Comparison of ENCODE assay signal across 13 cellular contexts in the genomic region with DNA sequence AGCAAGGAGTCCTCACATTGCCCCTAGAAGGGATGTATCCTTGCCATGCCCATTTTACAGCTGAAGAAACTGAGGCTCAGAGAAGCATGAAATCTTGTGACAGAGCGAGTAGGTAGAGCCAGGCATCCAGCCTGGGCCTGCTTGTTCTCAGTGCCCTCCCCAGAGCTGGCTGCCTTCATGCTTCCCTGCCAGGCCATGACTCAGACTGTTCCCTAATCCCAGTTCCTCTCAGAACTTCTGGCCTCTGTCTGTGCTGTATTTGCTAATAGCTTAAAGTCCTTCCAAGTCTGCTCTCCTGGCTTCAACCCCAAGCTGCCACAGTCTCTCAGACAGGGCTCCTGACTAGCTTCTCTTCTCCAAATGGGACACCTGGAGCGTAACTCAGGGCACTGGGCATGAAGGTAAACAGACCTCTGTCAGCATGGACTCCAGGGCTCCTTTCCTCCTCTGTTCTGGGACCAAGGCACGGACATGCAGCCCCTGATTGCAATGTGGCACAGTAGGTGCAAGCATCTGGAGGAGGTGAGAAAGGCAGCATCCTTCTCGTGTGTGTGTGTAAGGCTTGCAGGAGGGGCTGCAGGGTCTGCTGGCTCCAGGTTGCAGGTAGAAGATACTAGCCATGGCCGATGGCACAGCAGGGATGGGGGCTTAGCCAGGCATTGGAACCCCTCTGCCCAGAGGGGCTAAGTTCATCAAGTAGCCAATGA.
DNase-seq lines count a peak whose midpoint lies in the region; ATAC-seq and TF ChIP-seq lines count a peak whose summit lies in the region.
"Had no signal": no experiment of that assay in that cellular context is flagged by ENCODE, and none has a peak within 500 bp of the region (broad histone marks: within the 10 kb centered on the region; RNA-seq: fewer than 3 reads in every experiment).

No MANE protein-coding gene starts in this region.

- H3K9ac ChIP-seq in Karpas-422 (ENCODE audit: low read length) = no peak overlapping the region

- DNase-seq in NCI-H82 (lab: John Stamatoyannopoulos, UW) = peak; percentile 23
- no peak for DNase-seq in NCI-H82 treated with DMSO at 0.1 percent for 48 hours (lab: John Stamatoyannopoulos, UW; ENCODE audit: unreplicated experiment)
- peak; percentile 20 for DNase-seq in epithelial cell of proximal tubule (ENCODE audit: low read depth)
- peak; percentile 77 for DNase-seq in medulla oblongata (ENCODE audit: extremely low spot score)
- peak; percentile 89 for DNase-seq in aorta
- no peak for DNase-seq in activated naive CD4-positive, alpha-beta T cell treated with anti-CD3 and anti-CD28 coated beads, Interleukin-2, amount 10 ng/mL, durations not matched to agents 7 days and 5 days
- DNase-seq in Karpas-422 = no peak
- DNase-seq in DMS79 treated with DMSO at 0.1 percent for 48 hours (lab: John Stamatoyannopoulos, UW) = no peak
- DNase-seq: 8988T; activated gamma-delta T cell treated with Interleukin-2 at 50 U/mL for 16 hours; effector CD4-positive, alpha-beta T cell; trophoblast cell had no signal

- H2AFZ ChIP-seq in Karpas-422 (ENCODE audit: low read length) = no peak overlapping the region

- no peaks in the 10 kb centered on the region for H3K79me2 ChIP-seq in Karpas-422 (ENCODE audit: low read length)

- H4K20me1 ChIP-seq in Karpas-422 (ENCODE audit: insufficient read depth, low read depth, low read length) = 0 out of 2 replicates have a peak, but pooled peaks cover 6% of the 10 kb centered on the region

- H3K4me3 ChIP-seq in epithelial cell of proximal tubule (ENCODE audit: low read depth, low read length) (no peak overlapping the region), aorta (ENCODE audit: low read length in 2 of 2) (no peak overlapping the region), Karpas-422 (ENCODE audit: low read length) (no peak overlapping the region)

- 23 to 24% methylated on average over 5 of the region's 5 CpGs for WGBS in aorta, 2 donors

- H3K27ac ChIP-seq in aorta (ENCODE audit: low read depth in 1 of 2, low read length in 2 of 2) (peak overlapping the region in 1 of 2 donors; percentile 97), Karpas-422 (ENCODE audit: low read length) (no peak overlapping the region)

- H3K4me1 Mint-ChIP-seq in activated naive CD4-positive, alpha-beta T cell treated with anti-CD3 and anti-CD28 coated beads, Interleukin-2, amount 10 ng/mL, durations not matched to agents 7 days and 5 days = no peaks in the 10 kb centered on the region
- H3K4me1 Mint-ChIP-seq: IgD-negative memory B cell had no signal

- H3K4me3 Mint-ChIP-seq in activated naive CD4-positive, alpha-beta T cell treated with anti-CD3 and anti-CD28 coated beads, Interleukin-2, amount 10 ng/mL, durations not matched to agents 7 days and 5 days = no peak overlapping the region
- H3K4me3 Mint-ChIP-seq: IgD-negative memory B cell had no signal

- no peaks in the 10 kb centered on the region for H3K27me3 ChIP-seq in aorta (ENCODE audit: control insufficient read depth in 1 of 2, insufficient read depth in 2 of 2, low read length in 1 of 2)
- no peaks in the 10 kb centered on the region for H3K27me3 ChIP-seq in Karpas-422 (ENCODE audit: low read length)

- TF ChIP-seq CTCF in epithelial cell of proximal tubule (conservative IDR thresholded peaks at IDR 0.05; ENCODE audit: low read depth, low read length) = no peak

- H3K27me3 Mint-ChIP-seq in activated naive CD4-positive, alpha-beta T cell treated with anti-CD3 and anti-CD28 coated beads, Interleukin-2, amount 10 ng/mL, durations not matched to agents 7 days and 5 days = no peaks in the 10 kb centered on the region

- H3K27ac Mint-ChIP-seq in activated naive CD4-positive, alpha-beta T cell treated with anti-CD3 and anti-CD28 coated beads, Interleukin-2, amount 10 ng/mL, durations not matched to agents 7 days and 5 days = no peak overlapping the region
- H3K27ac Mint-ChIP-seq: IgD-negative memory B cell had no signal

- H3K36me3 ChIP-seq in aorta (ENCODE audit: control insufficient read depth in 1 of 2, insufficient read depth in 2 of 2, low read length in 1 of 2) (no peaks in the 10 kb centered on the region), Karpas-422 (ENCODE audit: insufficient read depth, low read length) (no peaks in the 10 kb centered on the region)

- peak; percentile 93 for ATAC-seq in aorta (ENCODE audit: low FRiP score)

- no peaks in the 10 kb centered on the region for H3K9me3 Mint-ChIP-seq in activated naive CD4-positive, alpha-beta T cell treated with anti-CD3 and anti-CD28 coated beads, Interleukin-2, amount 10 ng/mL, durations not matched to agents 7 days and 5 days

- CTCF ChIA-PET in activated naive CD4-positive, alpha-beta T cell treated with anti-CD3 and anti-CD28 coated beads, Interleukin-2, amount 10 ng/mL, durations not matched to agents 7 days and 5 days (lab: Charles Lee) = no interaction called here

- intact Hi-C loops in aorta (cut with DNase I) = loop anchor here (5.0 to 10.0 kb wide), 4 partner anchors 89 to 224 kb away; no protein-coding TSS in a partner anchor

- H3K9me2 ChIP-seq in Karpas-422 (replicated peaks; ENCODE audit: insufficient read depth, low read length) = no peaks in the 10 kb centered on the region

- H3K36me3 Mint-ChIP-seq in activated naive CD4-positive, alpha-beta T cell treated with anti-CD3 and anti-CD28 coated beads, Interleukin-2, amount 10 ng/mL, durations not matched to agents 7 days and 5 days = no peaks in the 10 kb centered on the region
- H3K36me3 Mint-ChIP-seq: IgD-negative memory B cell had no signal

- no peak overlapping the region for H3K4me2 ChIP-seq in Karpas-422 (ENCODE audit: low read depth, low read length, poor library complexity, severe bottlenecking)

- peaks cover 0 to 3% of the 10 kb centered on the region in 2 donors for H3K4me1 ChIP-seq in aorta (ENCODE audit: control insufficient read depth in 1 of 2, insufficient read depth in 2 of 2, low read length in 2 of 2)
- H3K4me1 ChIP-seq in Karpas-422 (ENCODE audit: low read length) = no peaks in the 10 kb centered on the region

- H3K9me3 ChIP-seq in aorta (ENCODE audit: control insufficient read depth, low read length) = no peaks in the 10 kb centered on the region
- no peaks in the 10 kb centered on the region for H3K9me3 ChIP-seq in Karpas-422 (ENCODE audit: low read length)

Comparison
In these comparisons a context has a peak if more than half of its experiments do, and no peak if none do; other contexts are left out.
1. DNase-seq: peak in NCI-H82 (single experiment), epithelial cell of proximal tubule (single experiment), medulla oblongata (single experiment) and aorta (2 of 2); none in NCI-H82 treated with DMSO at 0.1 percent for 48 hours (single experiment), activated naive CD4-positive, alpha-beta T cell treated with anti-CD3 and anti-CD28 coated beads, Interleukin-2, amount 10 ng/mL, durations not matched to agents 7 days and 5 days (single experiment), Karpas-422 (single experiment) and DMS79 treated with DMSO at 0.1 percent for 48 hours (single experiment).